In genomic region chr18:48540329-48541025, GRCh38 we compare ENCODE assay signal across 1 cellular context.
A peak's percentile ranks its signal among the peaks of the same experiment; 100 is the strongest.
TF ChIP-seq lines count a peak whose summit lies in the region.

No MANE protein-coding gene starts in this region.

TF ChIP-seq in HEK293, 187 proteins besides CTCF, POLR2A, EP300 and RAD21 (continued from another document and continues in another):
- TF ChIP-seq, protein P1, sequence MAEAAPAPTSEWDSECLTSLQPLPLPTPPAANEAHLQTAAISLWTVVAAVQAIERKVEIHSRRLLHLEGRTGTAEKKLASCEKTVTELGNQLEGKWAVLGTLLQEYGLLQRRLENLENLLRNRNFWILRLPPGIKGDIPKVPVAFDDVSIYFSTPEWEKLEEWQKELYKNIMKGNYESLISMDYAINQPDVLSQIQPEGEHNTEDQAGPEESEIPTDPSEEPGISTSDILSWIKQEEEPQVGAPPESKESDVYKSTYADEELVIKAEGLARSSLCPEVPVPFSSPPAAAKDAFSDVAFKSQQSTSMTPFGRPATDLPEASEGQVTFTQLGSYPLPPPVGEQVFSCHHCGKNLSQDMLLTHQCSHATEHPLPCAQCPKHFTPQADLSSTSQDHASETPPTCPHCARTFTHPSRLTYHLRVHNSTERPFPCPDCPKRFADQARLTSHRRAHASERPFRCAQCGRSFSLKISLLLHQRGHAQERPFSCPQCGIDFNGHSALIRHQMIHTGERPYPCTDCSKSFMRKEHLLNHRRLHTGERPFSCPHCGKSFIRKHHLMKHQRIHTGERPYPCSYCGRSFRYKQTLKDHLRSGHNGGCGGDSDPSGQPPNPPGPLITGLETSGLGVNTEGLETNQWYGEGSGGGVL (tag by site-specific recombination; IDR thresholded peaks at IDR 0.05) = peak; percentile 90
- TF ChIP-seq ZFP41 (tag by site-specific recombination; IDR thresholded peaks at IDR 0.05; ENCODE audit: borderline replicate concordance) = no peak
- TF ChIP-seq ZNF621 (tag by site-specific recombination; IDR thresholded peaks at IDR 0.05) = no peak
- no peak for TF ChIP-seq ZNF785 (tag by site-specific recombination; IDR thresholded peaks at IDR 0.05)
- TF ChIP-seq ZNF510 (tag by site-specific recombination; IDR thresholded peaks at IDR 0.05; ENCODE audit: insufficient replicate concordance) = no peak
- no peak for TF ChIP-seq ZNF449 (tag by site-specific recombination; IDR thresholded peaks at IDR 0.05)
- peak; percentile 24; the same call in 1 of the 2 replicates for TF ChIP-seq ZNF423 (tag by site-specific recombination; IDR thresholded peaks at IDR 0.05)
- no peak for TF ChIP-seq ZBTB17 (tag by site-specific recombination; IDR thresholded peaks at IDR 0.05)
- TF ChIP-seq, protein P2, sequence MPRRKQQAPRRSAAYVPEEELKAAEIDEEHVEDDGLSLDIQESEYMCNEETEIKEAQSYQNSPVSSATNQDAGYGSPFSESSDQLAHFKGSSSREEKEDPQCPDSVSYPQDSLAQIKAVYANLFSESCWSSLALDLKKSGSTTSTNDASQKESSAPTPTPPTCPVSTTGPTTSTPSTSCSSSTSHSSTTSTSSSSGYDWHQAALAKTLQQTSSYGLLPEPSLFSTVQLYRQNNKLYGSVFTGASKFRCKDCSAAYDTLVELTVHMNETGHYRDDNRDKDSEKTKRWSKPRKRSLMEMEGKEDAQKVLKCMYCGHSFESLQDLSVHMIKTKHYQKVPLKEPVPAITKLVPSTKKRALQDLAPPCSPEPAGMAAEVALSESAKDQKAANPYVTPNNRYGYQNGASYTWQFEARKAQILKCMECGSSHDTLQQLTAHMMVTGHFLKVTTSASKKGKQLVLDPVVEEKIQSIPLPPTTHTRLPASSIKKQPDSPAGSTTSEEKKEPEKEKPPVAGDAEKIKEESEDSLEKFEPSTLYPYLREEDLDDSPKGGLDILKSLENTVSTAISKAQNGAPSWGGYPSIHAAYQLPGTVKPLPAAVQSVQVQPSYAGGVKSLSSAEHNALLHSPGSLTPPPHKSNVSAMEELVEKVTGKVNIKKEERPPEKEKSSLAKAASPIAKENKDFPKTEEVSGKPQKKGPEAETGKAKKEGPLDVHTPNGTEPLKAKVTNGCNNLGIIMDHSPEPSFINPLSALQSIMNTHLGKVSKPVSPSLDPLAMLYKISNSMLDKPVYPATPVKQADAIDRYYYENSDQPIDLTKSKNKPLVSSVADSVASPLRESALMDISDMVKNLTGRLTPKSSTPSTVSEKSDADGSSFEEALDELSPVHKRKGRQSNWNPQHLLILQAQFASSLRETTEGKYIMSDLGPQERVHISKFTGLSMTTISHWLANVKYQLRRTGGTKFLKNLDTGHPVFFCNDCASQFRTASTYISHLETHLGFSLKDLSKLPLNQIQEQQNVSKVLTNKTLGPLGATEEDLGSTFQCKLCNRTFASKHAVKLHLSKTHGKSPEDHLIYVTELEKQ (tag by site-specific recombination; IDR thresholded peaks at IDR 0.05; ENCODE audit: borderline replicate concordance) = no peak
- no peak for TF ChIP-seq ZNF571 (tag by site-specific recombination; IDR thresholded peaks at IDR 0.05)
- TF ChIP-seq ZNF837 (tag by site-specific recombination; IDR thresholded peaks at IDR 0.05) = no peak
- no peak for TF ChIP-seq ZNF175 (tag by site-specific recombination; IDR thresholded peaks at IDR 0.05)
- TF ChIP-seq, protein P3, sequence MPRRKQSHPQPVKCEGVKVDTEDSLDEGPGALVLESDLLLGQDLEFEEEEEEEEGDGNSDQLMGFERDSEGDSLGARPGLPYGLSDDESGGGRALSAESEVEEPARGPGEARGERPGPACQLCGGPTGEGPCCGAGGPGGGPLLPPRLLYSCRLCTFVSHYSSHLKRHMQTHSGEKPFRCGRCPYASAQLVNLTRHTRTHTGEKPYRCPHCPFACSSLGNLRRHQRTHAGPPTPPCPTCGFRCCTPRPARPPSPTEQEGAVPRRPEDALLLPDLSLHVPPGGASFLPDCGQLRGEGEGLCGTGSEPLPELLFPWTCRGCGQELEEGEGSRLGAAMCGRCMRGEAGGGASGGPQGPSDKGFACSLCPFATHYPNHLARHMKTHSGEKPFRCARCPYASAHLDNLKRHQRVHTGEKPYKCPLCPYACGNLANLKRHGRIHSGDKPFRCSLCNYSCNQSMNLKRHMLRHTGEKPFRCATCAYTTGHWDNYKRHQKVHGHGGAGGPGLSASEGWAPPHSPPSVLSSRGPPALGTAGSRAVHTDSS (tag by site-specific recombination; IDR thresholded peaks at IDR 0.05) = no peak
- TF ChIP-seq ZNF280C (tag by site-specific recombination; IDR thresholded peaks at IDR 0.05) = no peak
- no peak for TF ChIP-seq IKZF3 (tag by site-specific recombination; IDR thresholded peaks at IDR 0.05)
- no peak for TF ChIP-seq ZNF645 (tag by site-specific recombination; IDR thresholded peaks at IDR 0.05)
- TF ChIP-seq KLF1 (tag by site-specific recombination; IDR thresholded peaks at IDR 0.05) = peak; percentile 93
- no peak for TF ChIP-seq GLI4 (tag by site-specific recombination; IDR thresholded peaks at IDR 0.05)
- no peak for TF ChIP-seq ZNF140 (tag by site-specific recombination; IDR thresholded peaks at IDR 0.05)
- no peak for TF ChIP-seq OSR2 (tag by site-specific recombination; IDR thresholded peaks at IDR 0.05)
- TF ChIP-seq ZNF529 (tag by site-specific recombination; IDR thresholded peaks at IDR 0.05; ENCODE audit: insufficient replicate concordance) = no peak
- no peak for TF ChIP-seq ZNF521 (tag by site-specific recombination; IDR thresholded peaks at IDR 0.05)
- no peak for TF ChIP-seq ZNF112 (tag by site-specific recombination; IDR thresholded peaks at IDR 0.05)
- TF ChIP-seq ZNF10 (tag by site-specific recombination; IDR thresholded peaks at IDR 0.05) = no peak
- no peak for TF ChIP-seq ZNF221 (tag by site-specific recombination; IDR thresholded peaks at IDR 0.05; ENCODE audit: borderline replicate concordance)
- TF ChIP-seq ZNF433 (tag by site-specific recombination; IDR thresholded peaks at IDR 0.05; ENCODE audit: low read depth) = no peak
- TF ChIP-seq ZNF777 (tag by site-specific recombination; IDR thresholded peaks at IDR 0.05; ENCODE audit: borderline replicate concordance) = no peak; the same call in 1 of the 2 replicates
- no peak for TF ChIP-seq ZNF677 (tag by site-specific recombination; IDR thresholded peaks at IDR 0.05)
- no peak for TF ChIP-seq ZNF660 (tag by site-specific recombination; IDR thresholded peaks at IDR 0.05)
- no peak for TF ChIP-seq ZNF324 (tag by site-specific recombination; IDR thresholded peaks at IDR 0.05)
- TF ChIP-seq PRDM6 (tag by site-specific recombination; IDR thresholded peaks at IDR 0.05) = no peak
- no peak for TF ChIP-seq ZNF670 (tag by site-specific recombination; IDR thresholded peaks at IDR 0.05; ENCODE audit: low read depth)
- TF ChIP-seq ZXDB (tag by site-specific recombination; IDR thresholded peaks at IDR 0.05) = peak; percentile 74
- TF ChIP-seq ZNF555 (tag by site-specific recombination; conservative IDR thresholded peaks at IDR 0.05) = no peak
- 0 out of 2 replicates have a peak, but pooled peaks have one; percentile 16 for TF ChIP-seq ZNF629 (tag by site-specific recombination; IDR thresholded peaks at IDR 0.05)
- no peak for TF ChIP-seq ZSCAN18 (tag by site-specific recombination; IDR thresholded peaks at IDR 0.05)
- TF ChIP-seq, protein P4, sequence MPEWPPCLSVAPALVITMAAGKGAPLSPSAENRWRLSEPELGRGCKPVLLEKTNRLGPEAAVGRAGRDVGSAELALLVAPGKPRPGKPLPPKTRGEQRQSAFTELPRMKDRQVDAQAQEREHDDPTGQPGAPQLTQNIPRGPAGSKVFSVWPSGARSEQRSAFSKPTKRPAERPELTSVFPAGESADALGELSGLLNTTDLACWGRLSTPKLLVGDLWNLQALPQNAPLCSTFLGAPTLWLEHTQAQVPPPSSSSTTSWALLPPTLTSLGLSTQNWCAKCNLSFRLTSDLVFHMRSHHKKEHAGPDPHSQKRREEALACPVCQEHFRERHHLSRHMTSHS (tag by site-specific recombination; IDR thresholded peaks at IDR 0.05) = no peak
- TF ChIP-seq ZNF48 (tag by site-specific recombination; IDR thresholded peaks at IDR 0.05) = no peak
- no peak for TF ChIP-seq YY2 (tag by site-specific recombination; IDR thresholded peaks at IDR 0.05)
- TF ChIP-seq GLIS1 (tag by site-specific recombination; IDR thresholded peaks at IDR 0.05) = peak; percentile 82
- peak; percentile 52; the same call in 1 of the 2 replicates for TF ChIP-seq ZNF843 (tag by site-specific recombination; IDR thresholded peaks at IDR 0.05)
- no peak for TF ChIP-seq HOXC10 (CRISPR knock-in tag; IDR thresholded peaks at IDR 0.05)
- TF ChIP-seq, protein P5, sequence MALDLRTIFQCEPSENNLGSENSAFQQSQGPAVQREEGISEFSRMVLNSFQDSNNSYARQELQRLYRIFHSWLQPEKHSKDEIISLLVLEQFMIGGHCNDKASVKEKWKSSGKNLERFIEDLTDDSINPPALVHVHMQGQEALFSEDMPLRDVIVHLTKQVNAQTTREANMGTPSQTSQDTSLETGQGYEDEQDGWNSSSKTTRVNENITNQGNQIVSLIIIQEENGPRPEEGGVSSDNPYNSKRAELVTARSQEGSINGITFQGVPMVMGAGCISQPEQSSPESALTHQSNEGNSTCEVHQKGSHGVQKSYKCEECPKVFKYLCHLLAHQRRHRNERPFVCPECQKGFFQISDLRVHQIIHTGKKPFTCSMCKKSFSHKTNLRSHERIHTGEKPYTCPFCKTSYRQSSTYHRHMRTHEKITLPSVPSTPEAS (tag by site-specific recombination; IDR thresholded peaks at IDR 0.05) = peak; percentile 40; the same call in 1 of the 2 replicates
- TF ChIP-seq ZNF138 (tag by site-specific recombination; IDR thresholded peaks at IDR 0.05; ENCODE audit: borderline replicate concordance) = no peak
- TF ChIP-seq ZNF473 (tag by site-specific recombination; IDR thresholded peaks at IDR 0.05) = no peak
- no peak for TF ChIP-seq ZNF548 (tag by site-specific recombination; IDR thresholded peaks at IDR 0.05)
- no peak for TF ChIP-seq ZNF768 (tag by site-specific recombination; IDR thresholded peaks at IDR 0.05)
- TF ChIP-seq BCL11A (tag by site-specific recombination; IDR thresholded peaks at IDR 0.05; ENCODE audit: low read depth) = no peak
